In the genomic region with DNA sequence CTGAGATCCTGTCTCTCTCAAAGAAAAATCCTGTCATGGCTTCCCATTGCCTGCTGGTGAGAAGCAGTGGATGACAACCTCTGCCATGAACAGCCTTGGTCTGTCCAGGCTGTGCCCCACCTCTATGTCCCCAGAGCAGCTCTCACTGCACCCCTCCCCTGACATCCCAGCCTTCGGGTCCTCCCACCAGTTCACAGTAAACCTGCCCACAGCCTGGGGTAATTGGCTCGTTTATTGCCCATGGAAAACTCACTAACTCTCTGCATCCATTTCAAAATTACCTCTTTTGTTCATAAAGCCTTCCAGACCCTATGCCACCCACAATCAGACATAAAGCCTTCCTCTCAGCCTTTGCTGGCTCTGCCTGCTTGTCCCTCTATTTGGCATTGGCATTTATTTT, we compare ENCODE assay signal across 23 cellular contexts.
"Had no signal": no experiment of that assay in that cellular context is flagged by ENCODE, and none has a peak within 500 bp of the region (broad histone marks: within the 10 kb centered on the region; RNA-seq: fewer than 3 reads in every experiment).

No MANE protein-coding gene starts in this region.

- DNase-seq: naive thymus-derived CD8-positive, alpha-beta T cell; nephron progenitor cell; nucleus accumbens; pancreas; psoas muscle; right cardiac atrium; right lobe of liver; sigmoid colon; small intestine; stimulated activated CD4-positive, alpha-beta T cell treated with anti-CD3 and anti-CD28 coated beads, Interleukin-15, amount 100 ng/mL, for 24 hours; stimulated activated CD4-positive, alpha-beta T cell treated with anti-CD3 and anti-CD28 coated beads, Interleukin-2, amount 100 ng/mL, for 24 hours; stimulated activated CD4-positive, alpha-beta T cell treated with anti-CD3 and anti-CD28 coated beads, Interleukin-2, amount 100 ng/mL, for 48 hours; stimulated activated CD4-positive, alpha-beta T cell treated with anti-CD3 and anti-CD28 coated beads, Interleukin-4, amount 100 ng/mL, for 24 hours; stimulated activated naive B cell treated with anti-CD40 and anti-IgM and Interleukin-4, amounts not matched to agents 10 μg/mL and 1 μg/mL and 100 μg/mL, for 72 hours; stimulated activated naive CD4-positive, alpha-beta T cell treated with Interleukin-2 at 50 U/mL for 16 hours; stomach; thyroid gland; trophoblast cell; upper lobe of right lung; uterus had no signal

- H3K4me1 ChIP-seq: pancreas, psoas muscle, right lobe of liver, sigmoid colon, stomach, thyroid gland, tibial nerve, upper lobe of right lung, uterus had no signal

- H3K27ac ChIP-seq: neutrophil, pancreas, psoas muscle, right lobe of liver, sigmoid colon, stomach, thoracic aorta, thyroid gland, tibial nerve, upper lobe of right lung, uterus had no signal

- H3K36me3 ChIP-seq: neutrophil, pancreas, right lobe of liver, sigmoid colon, stomach, thoracic aorta, thyroid gland, tibial nerve, upper lobe of right lung, uterus had no signal

- H3K9me3 ChIP-seq: neutrophil, pancreas, psoas muscle, right lobe of liver, sigmoid colon, thoracic aorta, thyroid gland, tibial nerve, upper lobe of right lung, uterus had no signal

- H3K4me3 ChIP-seq: pancreas, psoas muscle, right lobe of liver, sigmoid colon, stomach, thoracic aorta, thyroid gland, tibial nerve, upper lobe of right lung, uterus had no signal
